ENCODE assay signal across 11 cellular contexts in genomic region chr5:139443766-139444473, GRCh38. TPM values are rescaled to one million over a fixed set of nuclear protein-coding genes. Genes with fewer than 3 reads are reported as not detected.
A peak's percentile ranks its signal among the peaks of the same experiment; 100 is the strongest.
DNase-seq lines count a peak whose midpoint lies in the region; ATAC-seq and TF ChIP-seq lines count a peak whose summit lies in the region.
"Had no signal": no experiment of that assay in that cellular context is flagged by ENCODE, and none has a peak within 500 bp of the region (broad histone marks: within the 10 kb centered on the region; RNA-seq: fewer than 3 reads in every experiment).

No MANE protein-coding gene starts in this region.

- H3K9me3 ChIP-seq in Caco-2, result no peaks in the 10 kb centered on the region

- no peaks in the 10 kb centered on the region for H3K27me3 Mint-ChIP-seq in Caco-2 (ENCODE audit: insufficient read depth, unreplicated experiment)

- no peak overlapping the region for H3K4me3 Mint-ChIP-seq in Caco-2 (ENCODE audit: unreplicated experiment)

- CTCF ChIA-PET in Caco-2 (lab: Charles Lee), result no interaction called here

- peaks cover 6% of the 10 kb centered on the region for H3K36me3 Mint-ChIP-seq in Caco-2 (ENCODE audit: insufficient read depth, unreplicated experiment)

- no peaks in the 10 kb centered on the region for H3K9me3 Mint-ChIP-seq in Caco-2 (ENCODE audit: unreplicated experiment)

- POLR2A ChIA-PET in Caco-2 (lab: Charles Lee), result no interaction called here

- peaks cover 17% of the 10 kb centered on the region for H3K4me1 ChIP-seq in Caco-2

- no peak for ATAC-seq in HG03196 (IDR thresholded peaks at IDR 0.05; ENCODE audit: unreplicated experiment)

- TF ChIP-seq CTCF in Caco-2 (IDR thresholded peaks at IDR 0.05; ENCODE audit: insufficient read depth in 1 of 2, low read depth in 1 of 2, low read length in 1 of 2, severe bottlenecking in 1 of 2, unreplicated experiment in 1 of 2), result no peak

- no TSS peak for BruUV-seq in Caco-2 (replicated peaks; lab: Mats Ljungman, UMichigan)

- H3K27me3 ChIP-seq in Caco-2 (replicated peaks; ENCODE audit: control insufficient read depth, insufficient read depth, low read length), result no peaks in the 10 kb centered on the region

- H3K4me3 ChIP-seq in Caco-2 (ENCODE audit: low read depth, low read length), result no peak overlapping the region

- no peak overlapping the region for H3K27ac Mint-ChIP-seq in Caco-2 (ENCODE audit: unreplicated experiment)

- H3K36me3 ChIP-seq in Caco-2 (ENCODE audit: control insufficient read depth, insufficient read depth, low read length), result no peaks in the 10 kb centered on the region

- peak; percentile 86 for DNase-seq in EL
- DNase-seq in NCI-H2227 treated with DMSO at 0.1 percent for 48 hours (lab: John Stamatoyannopoulos, UW), result peak; percentile 0
- DNase-seq in amniotic epithelial cell (ENCODE audit: low read depth), result peak; percentile 91
- DNase-seq in myocyte (ENCODE audit: low read depth), result peak; percentile 94
- DNase-seq in epidermal melanocyte (ENCODE audit: insufficient read length, low spot score), result no peak
- DNase-seq in Caco-2, result no peak
- no peak for DNase-seq in cerebellum (ENCODE audit: low spot score)
- DNase-seq: activated CD4-positive, alpha-beta T cell treated with anti-CD3 and anti-CD28 coated beads for 1 hour; NCI-H345 had no signal

- intact Hi-C loops in Caco-2 (cut with micrococcal nuclease; ENCODE audit: unreplicated experiment), result no loop called here

- peaks cover 14% of the 10 kb centered on the region for H3K4me1 Mint-ChIP-seq in Caco-2 (ENCODE audit: low read depth, unreplicated experiment)

RNA-seq across cellular contexts. Expression of gene DNAJC18, which starts 4.6 kb away (rescaled TPM):
- total RNA-seq in myocyte (7.9 and 9.9 TPM in 2 replicates), Caco-2 (2022) (12.5 and 14.1 TPM in 2 replicates), cerebellum (33.7 TPM)
- polyA plus RNA-seq in myocyte (2012), result 12.5 TPM

RNA-seq across cellular contexts. Expression of gene ECSCR, which starts 18.6 kb away (rescaled TPM):
- total RNA-seq in myocyte (not detected in 2 replicates), Caco-2 (2022) (not detected in 2 replicates), cerebellum (6.1 TPM)
- not detected for polyA plus RNA-seq in myocyte (2012)

RNA-seq across cellular contexts. Expression of gene SMIM33, which starts 26.9 kb away (rescaled TPM):
- not detected in 2 replicates for total RNA-seq in myocyte
- 0.03 TPM for polyA plus RNA-seq in myocyte (2012)
- total RNA-seq in Caco-2 (2022), result not detected in 2 replicates
- not detected for total RNA-seq in cerebellum
- total RNA-seq: epithelial cell of proximal tubule had no signal

RNA-seq across cellular contexts. Expression of gene STING1, which starts 38.6 kb away (rescaled TPM):
- 22.0 and 79.1 TPM in 2 replicates for total RNA-seq in myocyte
- 52.6 TPM for polyA plus RNA-seq in myocyte (2012)
- total RNA-seq in Caco-2 (2022), result not detected in 2 replicates
- total RNA-seq in cerebellum, result 6.3 TPM

RNA-seq across cellular contexts. Expression of gene SPATA24, which starts 40.0 kb away (rescaled TPM):
- total RNA-seq in myocyte (11.0 and 16.4 TPM in 2 replicates), Caco-2 (2022) (10.1 and 10.2 TPM in 2 replicates), cerebellum (4.4 TPM)
- 7.4 TPM for polyA plus RNA-seq in myocyte (2012)

Comparison
In these comparisons a context has a peak if more than half of its experiments do, and no peak if none do; other contexts are left out.
1. DNase-seq: peak in EL (single experiment), NCI-H2227 treated with DMSO at 0.1 percent for 48 hours (single experiment), amniotic epithelial cell (single experiment) and myocyte (single experiment); none in epidermal melanocyte (single experiment), Caco-2 (0 of 2) and cerebellum (single experiment).